12 cellular contexts compared by ENCODE assay signal in genomic region chr4:83340692-83341343, GRCh38. TPM values are rescaled to one million over a fixed set of nuclear protein-coding genes. Genes with fewer than 3 reads are reported as not detected.
DNase-seq lines count a peak whose midpoint lies in the region; ATAC-seq and TF ChIP-seq lines count a peak whose summit lies in the region.
"Had no signal": no experiment of that assay in that cellular context is flagged by ENCODE, and none has a peak within 500 bp of the region (broad histone marks: within the 10 kb centered on the region; RNA-seq: fewer than 3 reads in every experiment).

No MANE protein-coding gene starts in this region.

- ATAC-seq in GM21381 (IDR thresholded peaks at IDR 0.05; ENCODE audit: unreplicated experiment) (peak; percentile 68), Right ventricle myocardium inferior (no peak)

- peaks cover 0 to 3% of the 10 kb centered on the region in 2 donors for H3K36me3 Mint-ChIP-seq in CD4-positive, alpha-beta memory T cell
- peaks cover 15% of the 10 kb centered on the region for H3K36me3 Mint-ChIP-seq in activated naive CD8-positive, alpha-beta T cell treated with anti-CD3 and anti-CD28 coated beads for 36 hours

- peaks cover 0 to 4% of the 10 kb centered on the region in 2 donors for H3K27me3 Mint-ChIP-seq in CD4-positive, alpha-beta memory T cell
- peaks cover 25% of the 10 kb centered on the region for H3K27me3 Mint-ChIP-seq in activated naive CD8-positive, alpha-beta T cell treated with anti-CD3 and anti-CD28 coated beads for 36 hours

- peaks cover 0 to 16% (median 4%) of the 10 kb centered on the region in 8 donors for H3K9me3 Mint-ChIP-seq in CD4-positive, alpha-beta memory T cell
- peaks cover 15% of the 10 kb centered on the region for H3K9me3 Mint-ChIP-seq in activated naive CD8-positive, alpha-beta T cell treated with anti-CD3 and anti-CD28 coated beads for 36 hours

- H3K36me3 ChIP-seq in CD4-positive, alpha-beta memory T cell (ENCODE audit: insufficient read depth, low read length) = no peaks in the 10 kb centered on the region

- CTCF ChIA-PET in CD4-positive, alpha-beta memory T cell (lab: Charles Lee; ENCODE audit: partially characterized antibody) = interaction anchor here (1.3 kb wide), 1 partner anchor 14 kb away, joined by 4 read pairs; no protein-coding TSS in a partner anchor

- peaks cover 14% of the 10 kb centered on the region for H3K4me1 ChIP-seq in CD4-positive, alpha-beta memory T cell (ENCODE audit: insufficient read depth, low read length)

- TF ChIP-seq POLR2A in erythroblast (IDR thresholded peaks at IDR 0.05; ENCODE audit: low read length) = no peak

- H3K27me3 ChIP-seq in CD4-positive, alpha-beta memory T cell (ENCODE audit: insufficient read depth, low read length) = no peaks in the 10 kb centered on the region

- H3K4me3 ChIP-seq in CD4-positive, alpha-beta memory T cell (ENCODE audit: low read length in 2 of 2) = no peak overlapping the region
- H3K4me3 ChIP-seq: coronary artery had no signal

- POLR2A ChIA-PET in CD4-positive, alpha-beta memory T cell (lab: Charles Lee; ENCODE audit: partially characterized antibody) = interaction anchor here (0.6 to 2.1 kb wide), 2 partner anchors 115 to 1494 kb away, joined by 4 to 5 read pairs; partner anchors contain the start of genes HELQ and MRPS18C

- peak; percentile 30 to 50 (median 38) for DNase-seq in CD4-positive, alpha-beta memory T cell
- DNase-seq in MV-4-11 (lab: John Stamatoyannopoulos, UW) (peak; percentile 15), middle frontal gyrus (ENCODE audit: extremely low spot score, low spot score) (no peak), erythroblast (lab: John Stamatoyannopoulos, UW) (no peak), KG1 (lab: John Stamatoyannopoulos, UW) (no peak), Right ventricle myocardium inferior (ENCODE audit: missing footprints) (no peak)
- peak; percentile 73 for DNase-seq in activated naive CD8-positive, alpha-beta T cell treated with anti-CD3 and anti-CD28 coated beads for 36 hours
- DNase-seq: C1 segment of cervical spinal cord, NCI-H82 had no signal

- intact Hi-C loops in CD4-positive, alpha-beta memory T cell (cut with micrococcal nuclease) = no loop called here
- intact Hi-C loops in Right ventricle myocardium inferior (cut with DNase I) = no loop called here

- H3K27ac ChIP-seq in CD4-positive, alpha-beta memory T cell (ENCODE audit: low read depth, low read length) = no peak overlapping the region
- H3K27ac ChIP-seq: coronary artery had no signal

- no peaks in the 10 kb centered on the region for H3K9me3 ChIP-seq in CD4-positive, alpha-beta memory T cell (ENCODE audit: control insufficient read depth in 1 of 2, low read length in 2 of 2)

- H3K4me3 Mint-ChIP-seq in CD4-positive, alpha-beta memory T cell = peak overlapping the region in 4 of 8 donors; percentile 26 to 68 (median 53)
- peak overlapping the region; percentile 47 for H3K4me3 Mint-ChIP-seq in activated naive CD8-positive, alpha-beta T cell treated with anti-CD3 and anti-CD28 coated beads for 36 hours
- H3K4me3 Mint-ChIP-seq: neural crest cell had no signal

- peaks cover 11 to 23% (median 14%) of the 10 kb centered on the region in 4 donors for H3K4me1 Mint-ChIP-seq in CD4-positive, alpha-beta memory T cell
- peaks cover 24% of the 10 kb centered on the region for H3K4me1 Mint-ChIP-seq in activated naive CD8-positive, alpha-beta T cell treated with anti-CD3 and anti-CD28 coated beads for 36 hours

- peak overlapping the region in 5 of 7 donors; percentile 20 to 63 (median 62) for H3K27ac Mint-ChIP-seq in CD4-positive, alpha-beta memory T cell
- H3K27ac Mint-ChIP-seq in activated naive CD8-positive, alpha-beta T cell treated with anti-CD3 and anti-CD28 coated beads for 36 hours = peak overlapping the region; percentile 86

RNA-seq across cellular contexts. Expression of gene HPSE, which starts 6.2 kb away (rescaled TPM):
- total RNA-seq in CD4-positive, alpha-beta memory T cell = 1 to 10 TPM; 8.9 TPM
- 1 to 10 TPM; 5.6 to 6.5 TPM for polyA plus RNA-seq in CD4-positive, alpha-beta memory T cell
- 1 to 10 TPM; 6.5 to 7.8 TPM for total RNA-seq in activated naive CD8-positive, alpha-beta T cell treated with anti-CD3 and anti-CD28 coated beads for 36 hours
- total RNA-seq in Right ventricle myocardium inferior = 1.8 TPM

RNA-seq across cellular contexts. Expression of gene COQ2, which starts 56.2 kb away (rescaled TPM):
- total RNA-seq in CD4-positive, alpha-beta memory T cell = 1 to 10 TPM; 6.5 to 7.2 TPM
- 1 to 10 TPM; 5.5 to 7.6 TPM for polyA plus RNA-seq in CD4-positive, alpha-beta memory T cell
- 10 to 100 TPM; 24.8 to 25.1 TPM for total RNA-seq in activated naive CD8-positive, alpha-beta T cell treated with anti-CD3 and anti-CD28 coated beads for 36 hours
- 27.3 TPM for total RNA-seq in Right ventricle myocardium inferior

Comparison
In these comparisons a context has a peak if more than half of its experiments do, and no peak if none do; other contexts are left out.
1. DNase-seq: peak in CD4-positive, alpha-beta memory T cell (5 of 5), MV-4-11 (single experiment) and activated naive CD8-positive, alpha-beta T cell treated with anti-CD3 and anti-CD28 coated beads for 36 hours (single experiment); none in middle frontal gyrus (single experiment), erythroblast (0 of 2), KG1 (single experiment) and Right ventricle myocardium inferior (single experiment).